Comparison of ENCODE assay signal across 9 cellular contexts in the genomic region with DNA sequence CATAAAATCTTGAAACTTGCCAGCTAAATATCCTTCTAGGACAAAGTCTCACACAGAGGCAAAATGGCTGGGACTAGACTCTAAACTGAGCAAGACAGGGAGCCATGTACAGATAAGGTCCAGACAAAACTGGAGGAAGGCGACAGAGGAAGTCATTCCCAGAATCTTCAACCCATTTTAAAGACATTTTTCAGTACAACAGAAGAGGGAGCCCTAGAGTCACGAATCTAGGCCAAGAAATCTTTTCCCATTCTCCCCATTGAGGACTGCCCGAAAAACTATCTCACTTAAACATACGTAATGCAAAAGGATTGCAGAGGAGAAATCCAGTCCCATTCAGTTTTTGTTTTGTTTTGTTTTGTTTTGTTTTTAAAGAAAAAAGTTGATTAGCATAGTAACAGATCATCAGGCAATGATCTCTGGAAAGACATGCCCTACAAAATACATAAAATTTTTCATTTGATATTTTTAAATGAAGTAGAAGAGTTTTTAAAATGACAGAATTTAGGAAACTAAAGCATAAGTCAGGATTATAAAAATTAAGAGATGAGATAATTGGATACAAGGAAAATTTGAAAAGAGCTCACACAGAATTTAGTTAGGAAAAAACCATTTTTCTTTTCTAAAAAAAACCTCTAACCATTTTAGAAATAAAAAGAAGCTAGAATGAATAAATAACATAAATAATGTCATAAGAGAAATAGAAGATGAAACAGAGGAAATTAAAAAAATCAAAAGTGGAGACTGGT. TPM values are rescaled to one million over a fixed set of nuclear protein-coding genes. Genes with fewer than 3 reads are reported as not detected.
DNase-seq lines count a peak whose midpoint lies in the region; ATAC-seq and TF ChIP-seq lines count a peak whose summit lies in the region.
"Had no signal": no experiment of that assay in that cellular context is flagged by ENCODE, and none has a peak within 500 bp of the region (broad histone marks: within the 10 kb centered on the region; RNA-seq: fewer than 3 reads in every experiment).

No MANE protein-coding gene starts in this region.

- H4K20me1 ChIP-seq in PC-3 (ENCODE audit: low read length) = no peaks in the 10 kb centered on the region

- H3K36me3 ChIP-seq in PC-3 (ENCODE audit: low read depth, low read length) = no peaks in the 10 kb centered on the region

- peaks cover 36% of the 10 kb centered on the region for H3K4me1 ChIP-seq in PC-3 (ENCODE audit: insufficient read depth, low read length)

- no peaks in the 10 kb centered on the region for H3K27me3 ChIP-seq in PC-3 (ENCODE audit: low read length)

- H3K9ac ChIP-seq in PC-3 (ENCODE audit: low read length) = no peak overlapping the region

- POLR2A ChIA-PET in PC-3 (lab: Charles Lee; ENCODE audit: unreplicated experiment) = no interaction called here

- H3K27ac ChIP-seq in PC-3 (ENCODE audit: low read length) = no peak overlapping the region

- no peak overlapping the region for H3K4me2 ChIP-seq in PC-3 (ENCODE audit: low read length)

- DNase-seq in AG09319 (ENCODE audit: extremely low read depth, low read depth) (peak; percentile 12), PC-3 (peak; percentile 80), fibroblast of villous mesenchyme (ENCODE audit: low read depth) (peak; percentile 55), NCI-H345 (lab: John Stamatoyannopoulos, UW) (no peak), NCI-H1048 (lab: John Stamatoyannopoulos, UW) (no peak)
- DNase-seq: stimulated activated CD4-positive, alpha-beta T cell treated with anti-CD3 and anti-CD28 coated beads, Interleukin-15, amount 100 ng/mL, for 24 hours had no signal

- CTCF ChIA-PET in PC-3 (lab: Charles Lee) = interaction anchor here (1.1 kb wide), 1 partner anchor 142 kb away, joined by 3 read pairs; no protein-coding TSS in a partner anchor

- no peaks in the 10 kb centered on the region for H3K9me2 ChIP-seq in PC-3 (replicated peaks; ENCODE audit: low read length)

- intact Hi-C loops in PC-3 (cut with micrococcal nuclease) = loop anchor here (1.0 kb wide), 1 partner anchor 140 kb away; no protein-coding TSS in a partner anchor

- TF ChIP-seq CTCF in AG09319 (IDR thresholded peaks at IDR 0.05; ENCODE audit: low read depth, low read length) (peak; percentile 40), GM12872 (IDR thresholded peaks at IDR 0.05; ENCODE audit: insufficient read depth, low read depth, low read length) (peak; percentile 40), PC-3 (conservative IDR thresholded peaks at IDR 0.05; ENCODE audit: low read depth, low read length) (peak; percentile 90), fibroblast of villous mesenchyme (IDR thresholded peaks at IDR 0.05; ENCODE audit: insufficient read depth, low read depth, low read length) (peak; percentile 42)

- peaks cover 14% of the 10 kb centered on the region for H3K9me3 ChIP-seq in PC-3 (ENCODE audit: low read length)

- H2AFZ ChIP-seq in PC-3 (ENCODE audit: low read length) = no peak overlapping the region

- BruUV-seq in PC-3 (replicated peaks; lab: Mats Ljungman, UMichigan) = no TSS peak

- H3K4me3 ChIP-seq in PC-3 (ENCODE audit: low read length) (no peak overlapping the region), fibroblast of villous mesenchyme (ENCODE audit: low read depth, low read length) (no peak overlapping the region)

- no peaks in the 10 kb centered on the region for H3K79me2 ChIP-seq in PC-3 (ENCODE audit: low read length)

- H3F3A ChIP-seq in PC-3 (ENCODE audit: low read length, unreplicated experiment) = no peaks in the 10 kb centered on the region

- ATAC-seq in PC-3 (no peak), HG03442 (IDR thresholded peaks at IDR 0.05; ENCODE audit: unreplicated experiment) (no peak), HG03025 (IDR thresholded peaks at IDR 0.05; ENCODE audit: low FRiP score, unreplicated experiment) (no peak)

RNA-seq across cellular contexts. Expression of gene PRF1, which starts 16.9 kb away (rescaled TPM):
- total RNA-seq in PC-3 (2014; rRNA removed) (not detected in 2 replicates), fibroblast of villous mesenchyme (not detected in 2 replicates)

RNA-seq across cellular contexts. Expression of gene ADAMTS14, which starts 52.9 kb away (rescaled TPM):
- total RNA-seq in PC-3 (2014; rRNA removed) = 0.91 and 1.4 TPM in 2 replicates
- 0.86 and 1.6 TPM in 2 replicates for total RNA-seq in fibroblast of villous mesenchyme

Comparison
In these comparisons a context has a peak if more than half of its experiments do, and no peak if none do; other contexts are left out.
1. DNase-seq: peak in AG09319 (single experiment), PC-3 (single experiment) and fibroblast of villous mesenchyme (single experiment); none in NCI-H345 (single experiment) and NCI-H1048 (single experiment).
2. CTCF ChIP-seq: peak in every context shown above with its lines; median percentile 90 in PC-3; 42 in fibroblast of villous mesenchyme; 40 in AG09319; 40 in GM12872.